15 cellular contexts compared by ENCODE assay signal in the genomic region with DNA sequence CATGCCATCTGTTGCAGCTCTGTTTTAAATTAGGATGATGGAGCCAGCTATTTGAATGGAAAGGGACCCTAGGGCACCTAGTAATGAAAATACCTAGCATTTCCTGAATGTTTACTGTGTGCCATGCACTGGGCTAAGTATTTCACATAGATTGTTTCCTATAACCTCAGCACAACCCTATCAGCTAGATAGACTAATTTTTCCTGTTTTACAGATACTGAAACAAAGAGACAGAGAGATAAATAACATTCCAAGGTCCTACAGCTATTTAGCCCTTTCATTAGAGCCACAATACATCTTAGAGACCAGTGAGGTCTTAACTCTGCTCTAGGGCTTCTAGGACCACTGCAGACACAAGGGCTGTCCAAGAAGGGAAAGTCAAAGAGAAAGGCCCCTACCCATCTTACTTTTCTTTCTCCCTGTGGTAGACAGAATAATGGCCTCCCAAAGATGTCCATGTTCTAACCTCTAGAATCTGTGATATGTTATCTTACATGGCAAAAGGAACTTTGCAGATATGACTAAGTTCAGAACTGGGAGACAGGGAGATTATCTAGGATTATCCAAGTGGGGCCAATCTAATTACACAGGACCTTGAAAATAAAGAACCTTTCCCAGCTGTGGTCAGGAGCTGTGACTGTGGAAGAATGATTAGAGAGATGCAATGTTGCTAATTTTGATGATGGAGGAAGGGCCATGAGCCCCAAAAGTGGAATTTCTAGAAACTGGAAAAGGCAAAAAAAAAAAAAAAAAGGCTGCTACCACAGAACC.
DNase-seq lines count a peak whose midpoint lies in the region; ATAC-seq and TF ChIP-seq lines count a peak whose summit lies in the region.
"Had no signal": no experiment of that assay in that cellular context is flagged by ENCODE, and none has a peak within 500 bp of the region (broad histone marks: within the 10 kb centered on the region; RNA-seq: fewer than 3 reads in every experiment).

No MANE protein-coding gene starts in this region.

- no peak overlapping the region for H3K14ac ChIP-seq in mesenchymal stem cell (ENCODE audit: low read length in 2 of 2)

- no peaks in the 10 kb centered on the region for H3K27me3 Mint-ChIP-seq in Caco-2 (ENCODE audit: insufficient read depth, unreplicated experiment)
- H3K27me3 Mint-ChIP-seq: B cell had no signal

- H3K27me3 ChIP-seq in Caco-2 (replicated peaks; ENCODE audit: control insufficient read depth, insufficient read depth, low read length), result no peaks in the 10 kb centered on the region
- no peaks in the 10 kb centered on the region for H3K27me3 ChIP-seq in Panc1 (ENCODE audit: control insufficient read depth, insufficient read depth, low read length)
- H3K27me3 ChIP-seq in mesenchymal stem cell (ENCODE audit: control insufficient read depth in 1 of 2, insufficient read depth in 1 of 2, low read length in 2 of 2), result no peaks in the 10 kb centered on the region
- no peaks in the 10 kb centered on the region for H3K27me3 ChIP-seq in rectal smooth muscle tissue (ENCODE audit: control insufficient read depth, insufficient read depth, low read length)

- H3K4me2 ChIP-seq in mesenchymal stem cell (ENCODE audit: low read length, poor library complexity, severe bottlenecking) (no peak overlapping the region), OCI-LY7 (ENCODE audit: low read length) (no peak overlapping the region)

- H2BK12ac ChIP-seq in mesenchymal stem cell (ENCODE audit: low read length in 2 of 2), result no peak overlapping the region

- no peak for TF ChIP-seq CTCF in Caco-2 (IDR thresholded peaks at IDR 0.05; ENCODE audit: insufficient read depth in 1 of 2, low read depth in 1 of 2, low read length in 1 of 2, severe bottlenecking in 1 of 2, unreplicated experiment in 1 of 2)
- TF ChIP-seq CTCF in Panc1 (IDR thresholded peaks at IDR 0.05), result no peak
- no peak for TF ChIP-seq CTCF in OCI-LY7 (conservative IDR thresholded peaks at IDR 0.05; ENCODE audit: low read length)

- peak overlapping the region; percentile 47 for H2AK5ac ChIP-seq in mesenchymal stem cell (ENCODE audit: low read length, severe bottlenecking)

- CTCF ChIA-PET in Caco-2 (lab: Charles Lee), result interaction anchor here (0.6 kb wide), 1 partner anchor 911 kb away, joined by 3 read pairs; no protein-coding TSS in a partner anchor
- CTCF ChIA-PET in Panc1 (lab: Charles Lee), result no interaction called here
- CTCF ChIA-PET in OCI-LY7 (lab: Charles Lee; ENCODE audit: unreplicated experiment), result no interaction called here

- H3K9me3 Mint-ChIP-seq in Caco-2 (ENCODE audit: unreplicated experiment), result no peaks in the 10 kb centered on the region

- ATAC-seq in Panc1, result no peak

- H3K79me2 ChIP-seq in OCI-LY7 (ENCODE audit: insufficient read depth, low read depth, low read length), result no peaks in the 10 kb centered on the region

- no peak overlapping the region for H3K4ac ChIP-seq in mesenchymal stem cell (ENCODE audit: low read depth in 1 of 2, low read length in 2 of 2)

- peaks cover 6% of the 10 kb centered on the region for H3K36me3 Mint-ChIP-seq in Caco-2 (ENCODE audit: insufficient read depth, unreplicated experiment)
- H3K36me3 Mint-ChIP-seq: CD4-positive, alpha-beta memory T cell had no signal

- H2BK5ac ChIP-seq in mesenchymal stem cell (ENCODE audit: low read depth, low read length, poor library complexity, severe bottlenecking), result no peak overlapping the region

- intact Hi-C loops in Caco-2 (cut with micrococcal nuclease; ENCODE audit: unreplicated experiment) (no loop called here), Panc1 (cut with micrococcal nuclease; ENCODE audit: unreplicated experiment) (no loop called here), OCI-LY7 (cut with micrococcal nuclease; ENCODE audit: unreplicated experiment) (loop anchor here (10.0 kb wide), 1 partner anchor 159 kb away; the partner anchor contains the start of gene CCDC34)

- in situ Hi-C loops in Panc1 (cut with HindIII; ENCODE audit: low pct_unique_long_range_greater_than_20kb, low sequenced_read_pairs), result no loop called here

- no TSS peak for BruUV-seq in Caco-2 (replicated peaks; lab: Mats Ljungman, UMichigan)
- BruUV-seq in Panc1 (replicated peaks; lab: Mats Ljungman, UMichigan), result no TSS peak
- no TSS peak for BruUV-seq in OCI-LY7 (replicated peaks; lab: Mats Ljungman, UMichigan)

- H3K4me1 ChIP-seq in Caco-2 (peaks cover 56% of the 10 kb centered on the region), Panc1 (ENCODE audit: control insufficient read depth, insufficient read depth, low read length) (peaks cover 56% of the 10 kb centered on the region), mesenchymal stem cell (ENCODE audit: control insufficient read depth, insufficient read depth, low read depth, low read length) (peaks cover 10% of the 10 kb centered on the region), rectal smooth muscle tissue (ENCODE audit: control insufficient read depth, insufficient read depth, low read length) (peaks cover 26% of the 10 kb centered on the region), OCI-LY7 (ENCODE audit: insufficient read depth, low read length, poor library complexity, severe bottlenecking) (peaks cover 10% of the 10 kb centered on the region)

- H2BK120ac ChIP-seq in mesenchymal stem cell (ENCODE audit: low read depth, low read length), result no peak overlapping the region

- H3K18ac ChIP-seq in mesenchymal stem cell (ENCODE audit: low read depth in 1 of 2, low read length in 2 of 2), result no peak overlapping the region

- no peak overlapping the region for H4K8ac ChIP-seq in mesenchymal stem cell (ENCODE audit: low read length)

- no peak overlapping the region for H2AFZ ChIP-seq in mesenchymal stem cell (ENCODE audit: low read depth, low read length)
- no peak overlapping the region for H2AFZ ChIP-seq in OCI-LY7 (ENCODE audit: low read length)

- H3K9ac ChIP-seq in mesenchymal stem cell (ENCODE audit: low read length), result peak overlapping the region; percentile 8
- no peak overlapping the region for H3K9ac ChIP-seq in rectal smooth muscle tissue (ENCODE audit: low read length)

- H3K79me1 ChIP-seq in mesenchymal stem cell (replicated peaks; ENCODE audit: low read length, poor library complexity, severe bottlenecking), result no peaks in the 10 kb centered on the region

- peak overlapping the region; percentile 21 for H3K4me3 Mint-ChIP-seq in Caco-2 (ENCODE audit: unreplicated experiment)
- H3K4me3 Mint-ChIP-seq: B cell; CD4-positive, alpha-beta memory T cell had no signal

- H3K27ac ChIP-seq in Panc1 (ENCODE audit: low read length) (peak overlapping the region; percentile 96), mesenchymal stem cell (ENCODE audit: low read length, poor library complexity, severe bottlenecking) (no peak overlapping the region), rectal smooth muscle tissue (ENCODE audit: low read depth, low read length) (peak overlapping the region; percentile 21), OCI-LY7 (ENCODE audit: low read depth, low read length, poor library complexity, severe bottlenecking) (no peak overlapping the region)

- no peak overlapping the region for H4K91ac ChIP-seq in mesenchymal stem cell (ENCODE audit: low read length)

- no peaks in the 10 kb centered on the region for H4K20me1 ChIP-seq in OCI-LY7 (ENCODE audit: insufficient read depth, low read length)

- no peak overlapping the region for H3K23ac ChIP-seq in mesenchymal stem cell (ENCODE audit: low read length in 2 of 2)

- no peak overlapping the region for H2BK15ac ChIP-seq in mesenchymal stem cell (ENCODE audit: low read depth, poor library complexity, severe bottlenecking)

- H3K9me3 ChIP-seq in Caco-2 (no peaks in the 10 kb centered on the region), Panc1 (ENCODE audit: control insufficient read depth, insufficient read depth, low read depth, low read length) (no peaks in the 10 kb centered on the region), mesenchymal stem cell (ENCODE audit: control insufficient read depth, low read length) (no peaks in the 10 kb centered on the region), OCI-LY7 (ENCODE audit: low read length) (no peaks in the 10 kb centered on the region)

- peak overlapping the region; percentile 53 for H3K27ac Mint-ChIP-seq in Caco-2 (ENCODE audit: unreplicated experiment)
- H3K27ac Mint-ChIP-seq: B cell; CD4-positive, alpha-beta memory T cell had no signal

- no peak for DNase-seq in Caco-2
- no peak for DNase-seq in Panc1 (ENCODE audit: low read depth, low spot score)
- no peak for DNase-seq in mesenchymal stem cell
- DNase-seq in OCI-LY7 (ENCODE audit: low spot score), result no peak
- DNase-seq in inferior parietal cortex (ENCODE audit: extremely low spot score), result no peak
- DNase-seq in effector CD4-positive, alpha-beta T cell, result no peak
- DNase-seq in GM19238 (ENCODE audit: insufficient read length, low spot score), result no peak
- DNase-seq: CD4-positive, alpha-beta memory T cell; GF-D8; KBM-7; NCI-H1105; NCI-H187; RPMI8226 had no signal

- POLR2A ChIA-PET in Caco-2 (lab: Charles Lee) (no interaction called here), Panc1 (lab: Charles Lee) (no interaction called here), OCI-LY7 (lab: Charles Lee) (interaction anchor here (0.7 kb wide), 1 partner anchor 24 kb away, joined by 5 read pairs; no protein-coding TSS in a partner anchor)

- H3K4me3 ChIP-seq in Caco-2 (ENCODE audit: low read depth, low read length) (no peak overlapping the region), Panc1 (ENCODE audit: low read depth in 2 of 2, low read length in 2 of 2) (no peak overlapping the region), mesenchymal stem cell (ENCODE audit: insufficient read depth in 1 of 2, low read depth in 1 of 2, low read length in 2 of 2) (no peak overlapping the region), rectal smooth muscle tissue (ENCODE audit: low read length) (no peak overlapping the region), OCI-LY7 (ENCODE audit: low read depth, low read length, poor library complexity, severe bottlenecking) (no peak overlapping the region)

- H3K4me1 Mint-ChIP-seq in Caco-2 (ENCODE audit: low read depth, unreplicated experiment), result peaks cover 56% of the 10 kb centered on the region
- H3K4me1 Mint-ChIP-seq: B cell had no signal

- H3K36me3 ChIP-seq in Caco-2 (ENCODE audit: control insufficient read depth, insufficient read depth, low read length), result no peaks in the 10 kb centered on the region; the same call in 1 of the 2 replicates
- no peaks in the 10 kb centered on the region for H3K36me3 ChIP-seq in Panc1 (ENCODE audit: control insufficient read depth, insufficient read depth, low read length)
- no peaks in the 10 kb centered on the region for H3K36me3 ChIP-seq in mesenchymal stem cell (ENCODE audit: control insufficient read depth in 1 of 2, insufficient read depth in 2 of 2, low read depth in 1 of 2, low read length in 2 of 2)
- no peaks in the 10 kb centered on the region for H3K36me3 ChIP-seq in rectal smooth muscle tissue (ENCODE audit: control insufficient read depth, insufficient read depth, low read length)
- H3K36me3 ChIP-seq in OCI-LY7 (ENCODE audit: insufficient read depth, low read length), result no peaks in the 10 kb centered on the region

- no peaks in the 10 kb centered on the region for H3K9me2 ChIP-seq in OCI-LY7 (ENCODE audit: insufficient read depth, low read length)

Comparison
In these comparisons a context has a peak if more than half of its experiments do, and no peak if none do; other contexts are left out.
1. H3K27ac ChIP-seq: peak in Panc1 (single experiment) and rectal smooth muscle tissue (single experiment); none in mesenchymal stem cell (single experiment) and OCI-LY7 (single experiment).